In the genomic region with DNA sequence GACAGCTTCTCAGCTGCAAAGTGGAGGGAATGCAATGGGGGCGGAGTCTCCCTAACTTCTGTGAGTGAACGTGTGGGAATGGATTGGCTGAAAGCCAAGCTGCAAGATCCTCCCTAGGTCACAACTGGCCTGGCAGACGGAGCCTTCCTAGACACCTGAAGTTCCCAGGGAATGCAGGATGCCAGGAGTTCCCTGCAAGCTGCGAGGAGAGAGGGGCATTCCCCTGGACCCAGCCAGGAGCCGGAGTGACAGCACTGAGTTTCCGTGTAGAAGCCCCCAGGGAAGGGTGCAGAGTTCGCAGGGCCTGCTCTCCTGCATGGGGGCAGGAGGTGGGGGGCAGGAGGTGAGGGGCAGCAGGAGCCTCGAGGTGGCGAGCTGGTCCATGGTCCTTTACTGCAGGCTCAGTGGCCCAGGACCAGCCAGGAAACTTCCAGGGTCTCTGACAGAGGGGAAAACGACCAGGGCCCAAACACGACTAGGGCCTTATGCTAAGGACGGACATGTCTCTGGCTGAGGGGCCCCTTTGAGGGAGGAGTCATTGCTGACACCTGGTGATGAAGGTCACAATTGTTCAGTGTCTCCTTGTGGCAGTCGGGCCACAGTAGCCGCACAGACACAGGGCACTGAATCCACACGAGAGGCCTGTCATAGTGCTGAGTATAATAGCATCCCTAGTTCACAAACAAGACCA, we compare ENCODE assay signal across 1 cellular context.
TF ChIP-seq lines count a peak whose summit lies in the region.

No MANE protein-coding gene starts in this region.

TF ChIP-seq in GM23338, 12 proteins besides CTCF, POLR2A, EP300 and RAD21 (continued from another document):
- TF ChIP-seq ZNF114 (CRISPR knock-in tag; IDR thresholded peaks at IDR 0.05) (no peak), STAT1 (IDR thresholded peaks at IDR 0.05; ENCODE audit: unreplicated experiment) (no peak), EZH2phosphoT487 (IDR thresholded peaks at IDR 0.05; ENCODE audit: unreplicated experiment) (no peak), JUNB (IDR thresholded peaks at IDR 0.05; ENCODE audit: unreplicated experiment) (no peak)
